Comparison of ENCODE assay signal across 25 cellular contexts in the genomic region with DNA sequence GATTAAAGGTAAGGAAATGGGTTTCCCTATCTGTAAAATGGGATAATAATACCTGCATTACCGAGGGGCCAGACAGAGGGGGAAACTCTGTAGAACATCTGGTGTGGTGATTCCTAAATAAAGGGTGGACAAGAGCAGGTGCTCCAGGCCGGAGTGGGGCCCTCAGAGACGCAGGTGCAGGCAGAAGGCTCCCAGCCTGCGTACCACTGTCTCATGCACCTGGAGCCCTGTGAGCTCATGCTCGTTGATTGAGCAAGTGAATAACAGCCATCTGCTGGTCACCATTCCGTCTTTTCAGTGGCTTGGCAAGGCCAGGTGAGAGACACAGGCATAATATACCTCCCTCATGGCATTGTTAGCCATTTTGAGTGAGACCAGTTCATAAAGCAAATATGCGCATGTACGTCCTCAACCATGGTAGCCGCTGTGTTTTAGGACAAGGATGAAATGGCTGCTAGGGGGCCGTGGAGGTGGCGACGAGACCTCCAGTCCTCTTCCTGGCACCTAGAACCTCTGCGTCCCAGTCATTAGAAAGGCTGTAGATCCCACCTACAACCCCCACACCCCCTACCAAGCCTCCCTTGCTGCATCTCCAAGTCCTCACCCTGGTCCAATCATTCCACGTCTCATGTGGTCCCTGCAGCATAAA.
A peak's percentile ranks its signal among the peaks of the same experiment; 100 is the strongest.
DNase-seq lines count a peak whose midpoint lies in the region; TF ChIP-seq lines count a peak whose summit lies in the region.
"Had no signal": no experiment of that assay in that cellular context is flagged by ENCODE, and none has a peak within 500 bp of the region (broad histone marks: within the 10 kb centered on the region; RNA-seq: fewer than 3 reads in every experiment).

No MANE protein-coding gene starts in this region.

- H3K9me3 ChIP-seq in spleen = peaks cover 0 to 9% (median 6%) of the 10 kb centered on the region in 8 donors

- intact Hi-C loops in spleen (cut with DNase I; ENCODE audit: low total_unique reads) = no loop called here

- TF ChIP-seq CTCF in coronary artery (IDR thresholded peaks at IDR 0.05) = no peak
- no peak for TF ChIP-seq CTCF in spleen (IDR thresholded peaks at IDR 0.05 in 8 of 11, conservative IDR thresholded peaks at IDR 0.05 in 3 of 11)

- peaks cover 0 to 44% (median 0%) of the 10 kb centered on the region in 7 donors for H3K27me3 ChIP-seq in spleen (replicated peaks in 1 of 7)

- no peak for TF ChIP-seq POLR2A in spleen (IDR thresholded peaks at IDR 0.05)

- H3K4me3 ChIP-seq in coronary artery (no peak overlapping the region), spleen (no peak overlapping the region)
- H3K4me3 ChIP-seq: A549 had no signal

- H3K27ac ChIP-seq in coronary artery (no peak overlapping the region), spleen (no peak overlapping the region)
- H3K27ac ChIP-seq: A549 had no signal

- WGBS in spleen, 5 donors = 71 to 90% (median 88%) methylated on average over 12 to 14 of the region's 14 CpGs

- peak; percentile 54 for DNase-seq in NCI-H748 (lab: John Stamatoyannopoulos, UW; ENCODE audit: unreplicated experiment)
- DNase-seq in NCI-H748 treated with DMSO at 0.1 percent for 48 hours (lab: John Stamatoyannopoulos, UW) = no peak
- peak; percentile 4 for DNase-seq in NAMALWA (ENCODE audit: low spot score)
- DNase-seq in coronary artery (ENCODE audit: low spot score) = peak; percentile 50
- DNase-seq in spleen = peak; percentile 18
- DNase-seq in DMS114 treated with DMSO at 0.1 percent for 48 hours (lab: John Stamatoyannopoulos, UW; ENCODE audit: unreplicated experiment) = no peak
- DNase-seq in NCI-H2107 treated with DMSO at 0.1 percent for 48 hours (lab: John Stamatoyannopoulos, UW; ENCODE audit: unreplicated experiment) = no peak
- DNase-seq in HuH-7 (ENCODE audit: low spot score) = no peak
- DNase-seq: activated CD4-positive, alpha-beta T cell treated with anti-CD3 and anti-CD28 coated beads for 36 hours; activated gamma-delta T cell treated with Interleukin-2 at 50 U/mL for 16 hours; COR-L47; EL; glutamatergic neuron; IMR-90; left cardiac atrium; naive thymus-derived CD8-positive, alpha-beta T cell; NCI-H1417; NCI-H2171; NCI-H82; OCI-M1; retina; SIG-M5; stimulated activated naive CD8-positive, alpha-beta T cell treated with anti-CD3 and anti-CD28 coated beads, Interleukin-15, amount 100 ng/mL, for 72 hours; T-helper 1 cell had no signal

- no peaks in the 10 kb centered on the region for H3K36me3 ChIP-seq in spleen

- H3K4me1 ChIP-seq in spleen = peaks cover 0 to 9% (median 0%) of the 10 kb centered on the region in 6 donors
- H3K4me1 ChIP-seq: A549 had no signal

Comparison
In these comparisons a context has a peak if more than half of its experiments do, and no peak if none do; other contexts are left out.
1. DNase-seq: peak in NCI-H748 (single experiment), NAMALWA (single experiment), coronary artery (single experiment) and spleen (single experiment); none in NCI-H748 treated with DMSO at 0.1 percent for 48 hours (single experiment), DMS114 treated with DMSO at 0.1 percent for 48 hours (single experiment), NCI-H2107 treated with DMSO at 0.1 percent for 48 hours (single experiment) and HuH-7 (single experiment).